ENCODE assay signal across 8 cellular contexts in the genomic region with DNA sequence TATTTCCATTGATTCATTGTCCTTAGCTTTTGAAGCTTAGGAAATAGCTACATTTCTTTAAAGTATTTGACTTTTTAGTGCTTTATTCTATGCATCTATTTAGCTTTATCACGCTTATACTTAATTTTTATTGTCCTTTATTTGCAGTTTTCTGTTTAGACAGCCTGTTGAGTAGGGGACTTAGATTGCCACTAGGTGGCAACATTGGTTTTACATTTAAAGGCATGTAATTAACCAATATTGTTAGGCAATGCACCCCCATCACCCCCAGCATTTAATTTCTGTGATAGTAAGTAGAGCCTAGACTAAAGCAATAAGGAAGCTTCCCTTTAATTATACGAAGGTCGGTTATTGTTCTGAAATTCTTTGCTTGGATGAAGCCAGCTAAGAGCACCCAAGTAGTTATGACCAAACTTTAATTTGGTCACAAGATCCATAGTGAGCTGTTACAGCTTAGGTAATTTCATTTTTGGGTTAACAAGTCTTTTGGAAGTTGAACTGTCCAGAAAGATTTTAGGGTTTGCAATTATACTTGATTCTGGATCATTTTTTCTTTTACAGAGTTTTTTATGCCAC. TPM values are rescaled to one million over a fixed set of nuclear protein-coding genes. Genes with fewer than 3 reads are reported as not detected.
DNase-seq lines count a peak whose midpoint lies in the region; TF ChIP-seq lines count a peak whose summit lies in the region.

No MANE protein-coding gene starts in this region.

- TF ChIP-seq CTCF in fibroblast of pulmonary artery (IDR thresholded peaks at IDR 0.05; ENCODE audit: low read length, missing control alignments) (peak; percentile 78), progenitor cell of endocrine pancreas (IDR thresholded peaks at IDR 0.05; ENCODE audit: unreplicated experiment) (peak; percentile 78)

- H3K27ac Mint-ChIP-seq in progenitor cell of endocrine pancreas = no peak overlapping the region

- peaks cover 4% of the 10 kb centered on the region for H3K36me3 Mint-ChIP-seq in progenitor cell of endocrine pancreas (ENCODE audit: insufficient read depth)

- H3K27ac ChIP-seq in SJCRH30 = no peak overlapping the region

- DNase-seq in DMS114 treated with DMSO at 0.1 percent for 48 hours (lab: John Stamatoyannopoulos, UW; ENCODE audit: unreplicated experiment) = peak; percentile 12
- DNase-seq in Jurkat, Clone E6-1 (ENCODE audit: low read depth, low spot score) = peak; percentile 33
- DNase-seq in SJCRH30 = peak; percentile 23 to 64
- DNase-seq in fibroblast of pulmonary artery (ENCODE audit: low read depth) = peak; percentile 64
- no peak for DNase-seq in progenitor cell of endocrine pancreas (ENCODE audit: low spot score, unreplicated experiment)
- DNase-seq in GM19240 (ENCODE audit: insufficient read length, low spot score) = no peak
- DNase-seq in HuH-7.5 (ENCODE audit: low spot score) = no peak
- no peak for DNase-seq in activated T-cell treated with anti-CD3 and anti-CD28 coated beads, Interleukin-2, amount 50 U/mL, for 48 hours

- no peaks in the 10 kb centered on the region for H3K4me1 Mint-ChIP-seq in progenitor cell of endocrine pancreas (ENCODE audit: low read depth)

- no peaks in the 10 kb centered on the region for H3K27me3 Mint-ChIP-seq in progenitor cell of endocrine pancreas

- no peaks in the 10 kb centered on the region for H3K9me3 ChIP-seq in SJCRH30 (replicated peaks)

- H3K4me3 Mint-ChIP-seq in progenitor cell of endocrine pancreas (ENCODE audit: low read depth) = no peak overlapping the region

- H3K36me3 ChIP-seq in SJCRH30 = no peaks in the 10 kb centered on the region

- no peaks in the 10 kb centered on the region for H3K4me1 ChIP-seq in SJCRH30

- H3K27me3 ChIP-seq in SJCRH30 = no peaks in the 10 kb centered on the region

- no peaks in the 10 kb centered on the region for H3K9me3 Mint-ChIP-seq in progenitor cell of endocrine pancreas (ENCODE audit: low read depth)

- H3K4me3 ChIP-seq in Jurkat, Clone E6-1 (ENCODE audit: low read length) = no peak overlapping the region
- H3K4me3 ChIP-seq in SJCRH30 (no peak overlapping the region), fibroblast of pulmonary artery (replicated peaks; ENCODE audit: low read depth, low read length) (no peak overlapping the region)

RNA-seq across cellular contexts. Expression of a gene that starts 36.5 kb away (rescaled TPM):
- 5.4 TPM for polyA plus RNA-seq in Jurkat, Clone E6-1 (2012; ENCODE audit: insufficient read depth, insufficient read length)
- total RNA-seq in SJCRH30 (2014; rRNA removed; shearing (Covaris generic)) = 10.3 and 12.2 TPM in 2 replicates
- 6.6 and 6.7 TPM in 2 replicates for total RNA-seq in progenitor cell of endocrine pancreas

Comparison
In these comparisons a context has a peak if more than half of its experiments do, and no peak if none do; other contexts are left out.
1. DNase-seq: peak in DMS114 treated with DMSO at 0.1 percent for 48 hours (single experiment), Jurkat, Clone E6-1 (single experiment), SJCRH30 (2 of 2) and fibroblast of pulmonary artery (single experiment); none in progenitor cell of endocrine pancreas (single experiment), GM19240 (single experiment), HuH-7.5 (single experiment) and activated T-cell treated with anti-CD3 and anti-CD28 coated beads, Interleukin-2, amount 50 U/mL, for 48 hours (0 of 2).